ENCODE assay signal across 8 cellular contexts in the genomic region with DNA sequence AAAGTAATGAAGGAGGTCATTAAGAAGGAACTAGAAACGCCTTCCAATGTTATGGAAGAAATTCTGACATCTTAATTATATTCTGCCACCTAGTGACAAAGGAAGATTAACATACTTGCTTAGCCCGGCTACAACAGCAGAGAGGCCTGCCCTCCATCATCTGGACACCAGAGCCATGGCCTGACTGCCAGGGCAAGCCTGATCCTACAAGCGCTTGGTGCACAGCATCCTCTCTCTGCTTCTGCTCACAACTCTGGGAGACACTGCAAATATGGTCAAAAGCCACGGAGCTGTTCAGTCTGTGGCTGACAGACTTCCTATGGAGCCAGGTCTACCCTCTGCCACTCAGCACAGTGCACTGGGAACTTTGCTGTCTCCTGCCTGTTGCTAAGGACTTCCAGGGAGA.
A peak's percentile ranks its signal among the peaks of the same experiment; 100 is the strongest.
DNase-seq lines count a peak whose midpoint lies in the region; ATAC-seq, FAIRE-seq and TF ChIP-seq lines count a peak whose summit lies in the region.

No MANE protein-coding gene starts in this region.

- no peak overlapping the region for H3K4me3 Mint-ChIP-seq in activated naive CD8-positive, alpha-beta T cell treated with anti-CD3 and anti-CD28 coated beads, Interleukin-2, amount 10 ng/mL, durations not matched to agents 7 days and 5 days
- no peak overlapping the region for H3K4me3 Mint-ChIP-seq in activated naive CD8-positive, alpha-beta T cell treated with anti-CD3 and anti-CD28 coated beads for 36 hours
- no peak overlapping the region for H3K4me3 Mint-ChIP-seq in GM23338
- H3K4me3 Mint-ChIP-seq in T-cell = no peak overlapping the region

- DNase-seq in activated naive CD8-positive, alpha-beta T cell treated with anti-CD3 and anti-CD28 coated beads, Interleukin-2, amount 10 ng/mL, durations not matched to agents 7 days and 5 days = peak; percentile 42
- DNase-seq in activated naive CD8-positive, alpha-beta T cell treated with anti-CD3 and anti-CD28 coated beads for 36 hours = no peak
- DNase-seq in GM23338 (ENCODE audit: low spot score) (peak; percentile 65), MG63 (peak; percentile 6), T-cell (peak in 11 of 34 experiments; percentile 1 to 19 (median 6)), endothelial cell of umbilical vein (ENCODE audit: low read depth, low spot score) (peak; percentile 63), midbrain (lab: John Stamatoyannopoulos, UW) (peak; percentile 84), upper lobe of left lung (peak in 1 of 2 donors; percentile 62)

- WGBS in upper lobe of left lung, 2 donors = 14 to 23% methylated on average over 3 to 4 of the region's 4 CpGs

- H2AFZ ChIP-seq in GM23338 (no peak overlapping the region), endothelial cell of umbilical vein (ENCODE audit: low read depth, low read length) (no peak overlapping the region)

- no peak for TF ChIP-seq EP300 in upper lobe of left lung (IDR thresholded peaks at IDR 0.05)

- H3K27me3 Mint-ChIP-seq in activated naive CD8-positive, alpha-beta T cell treated with anti-CD3 and anti-CD28 coated beads, Interleukin-2, amount 10 ng/mL, durations not matched to agents 7 days and 5 days = peaks cover 10% of the 10 kb centered on the region
- H3K27me3 Mint-ChIP-seq in activated naive CD8-positive, alpha-beta T cell treated with anti-CD3 and anti-CD28 coated beads for 36 hours = peaks cover 3% of the 10 kb centered on the region
- H3K27me3 Mint-ChIP-seq in GM23338 (ENCODE audit: insufficient read depth, low read depth, poor library complexity) (peaks cover 2% of the 10 kb centered on the region), T-cell (peaks cover 0 to 2% of the 10 kb centered on the region in 2 donors)

- no peak overlapping the region for H3K27ac ChIP-seq in GM23338 (ENCODE audit: low read depth)
- no peak overlapping the region for H3K27ac ChIP-seq in endothelial cell of umbilical vein (ENCODE audit: insufficient read depth, low read depth, low read length)
- H3K27ac ChIP-seq in upper lobe of left lung = peak overlapping the region in 1 of 4 donors; percentile 8

- H3K9me2 ChIP-seq in GM23338 (ENCODE audit: insufficient read depth) = no peaks in the 10 kb centered on the region

- no peak overlapping the region for H3K4me2 ChIP-seq in GM23338
- H3K4me2 ChIP-seq in endothelial cell of umbilical vein (ENCODE audit: insufficient read depth, low read length) = no peak overlapping the region

- H3K9ac ChIP-seq in endothelial cell of umbilical vein (replicated peaks; ENCODE audit: extremely low read depth, insufficient read depth, low read length) = no peak overlapping the region

- no peaks in the 10 kb centered on the region for H3K9me3 Mint-ChIP-seq in activated naive CD8-positive, alpha-beta T cell treated with anti-CD3 and anti-CD28 coated beads, Interleukin-2, amount 10 ng/mL, durations not matched to agents 7 days and 5 days
- H3K9me3 Mint-ChIP-seq in activated naive CD8-positive, alpha-beta T cell treated with anti-CD3 and anti-CD28 coated beads for 36 hours = no peaks in the 10 kb centered on the region
- no peaks in the 10 kb centered on the region for H3K9me3 Mint-ChIP-seq in GM23338
- H3K9me3 Mint-ChIP-seq in T-cell = no peaks in the 10 kb centered on the region

- no TSS peak for BruUV-seq in endothelial cell of umbilical vein (replicated peaks; lab: Mats Ljungman, UMichigan)

- no peaks in the 10 kb centered on the region for H3K79me2 ChIP-seq in GM23338 (replicated peaks; ENCODE audit: insufficient read depth)
- no peaks in the 10 kb centered on the region for H3K79me2 ChIP-seq in endothelial cell of umbilical vein (ENCODE audit: control insufficient read depth, insufficient read depth, low read length)

- H3K4me3 ChIP-seq in GM23338 = no peak overlapping the region
- no peak overlapping the region for H3K4me3 ChIP-seq in MG63
- no peak overlapping the region for H3K4me3 ChIP-seq in endothelial cell of umbilical vein (replicated peaks in 1 of 3; ENCODE audit: insufficient read depth in 1 of 3, low read depth in 1 of 3, low read length in 3 of 3)
- no peak overlapping the region for H3K4me3 ChIP-seq in upper lobe of left lung

- H3K9me3 ChIP-seq in MG63 (no peaks in the 10 kb centered on the region), endothelial cell of umbilical vein (replicated peaks; ENCODE audit: control insufficient read depth, insufficient read depth, low read length) (no peaks in the 10 kb centered on the region), upper lobe of left lung (no peaks in the 10 kb centered on the region)

- 0 out of 2 replicates have a peak, but pooled peaks cover under 1% of the 10 kb centered on the region for H3F3A ChIP-seq in GM23338 (replicated peaks; ENCODE audit: low read depth)

- no peak overlapping the region for H3K27ac Mint-ChIP-seq in activated naive CD8-positive, alpha-beta T cell treated with anti-CD3 and anti-CD28 coated beads, Interleukin-2, amount 10 ng/mL, durations not matched to agents 7 days and 5 days
- no peak overlapping the region for H3K27ac Mint-ChIP-seq in activated naive CD8-positive, alpha-beta T cell treated with anti-CD3 and anti-CD28 coated beads for 36 hours
- H3K27ac Mint-ChIP-seq in GM23338 (no peak overlapping the region), T-cell (no peak overlapping the region)

- H3K36me3 Mint-ChIP-seq in activated naive CD8-positive, alpha-beta T cell treated with anti-CD3 and anti-CD28 coated beads, Interleukin-2, amount 10 ng/mL, durations not matched to agents 7 days and 5 days = no peaks in the 10 kb centered on the region
- no peaks in the 10 kb centered on the region for H3K36me3 Mint-ChIP-seq in activated naive CD8-positive, alpha-beta T cell treated with anti-CD3 and anti-CD28 coated beads for 36 hours
- H3K36me3 Mint-ChIP-seq in GM23338 (ENCODE audit: low read depth) (no peaks in the 10 kb centered on the region), T-cell (no peaks in the 10 kb centered on the region)

- H3K9me1 ChIP-seq in endothelial cell of umbilical vein (replicated peaks; ENCODE audit: control insufficient read depth, extremely low read depth, insufficient read depth, low read length) = no peaks in the 10 kb centered on the region

- H4K20me1 ChIP-seq in GM23338 (replicated peaks; ENCODE audit: insufficient read depth) (no peaks in the 10 kb centered on the region), endothelial cell of umbilical vein (replicated peaks; ENCODE audit: control insufficient read depth, extremely low read depth, insufficient read depth, low read length) (no peaks in the 10 kb centered on the region)

- H3K27me3 ChIP-seq in GM23338 (ENCODE audit: insufficient read depth) (no peaks in the 10 kb centered on the region), MG63 (no peaks in the 10 kb centered on the region), endothelial cell of umbilical vein (ENCODE audit: control insufficient read depth in 2 of 2, insufficient read depth in 2 of 2, low read length in 2 of 2) (no peaks in the 10 kb centered on the region), upper lobe of left lung (no peaks in the 10 kb centered on the region)

- H3K4me1 ChIP-seq in GM23338 (ENCODE audit: insufficient read depth) (no peaks in the 10 kb centered on the region), endothelial cell of umbilical vein (ENCODE audit: control insufficient read depth, extremely low read depth, insufficient read depth, low read length) (no peaks in the 10 kb centered on the region), upper lobe of left lung (peaks cover 0 to 11% (median 5%) of the 10 kb centered on the region in 4 donors)

- TF ChIP-seq POLR2A in endothelial cell of umbilical vein (IDR thresholded peaks at IDR 0.05; ENCODE audit: low read depth, low read length) (no peak), upper lobe of left lung (IDR thresholded peaks at IDR 0.05) (no peak)

- TF ChIP-seq CTCF in GM23338 (conservative IDR thresholded peaks at IDR 0.05; ENCODE audit: low read depth in 2 of 2) (peak; percentile 36 to 62), endothelial cell of umbilical vein (IDR thresholded peaks at IDR 0.05; ENCODE audit: extremely low read depth in 1 of 2, insufficient read depth in 1 of 2, low read depth in 1 of 2, low read length in 2 of 2) (peak; percentile 22 to 40), upper lobe of left lung (IDR thresholded peaks at IDR 0.05) (peak in 5 of 6 experiments; percentile 33 to 72 (median 62))

- peak; percentile 71 for ATAC-seq in activated naive CD8-positive, alpha-beta T cell treated with anti-CD3 and anti-CD28 coated beads, Interleukin-2, amount 10 ng/mL, durations not matched to agents 7 days and 5 days (ENCODE audit: low read depth)
- ATAC-seq in GM23338 (peak; percentile 88), T-cell (replicated peaks in 1 of 4) (peak; percentile 65 to 75 (median 68)), upper lobe of left lung (ENCODE audit: low FRiP score in 2 of 2) (peak; percentile 87 to 89)

- H3K36me3 ChIP-seq in GM23338 (ENCODE audit: insufficient read depth) (no peaks in the 10 kb centered on the region), MG63 (no peaks in the 10 kb centered on the region), endothelial cell of umbilical vein (ENCODE audit: control insufficient read depth in 2 of 2, extremely low read depth in 1 of 2, insufficient read depth in 2 of 2, low read length in 2 of 2) (no peaks in the 10 kb centered on the region), upper lobe of left lung (no peaks in the 10 kb centered on the region)

- peaks cover 7% of the 10 kb centered on the region for H3K4me1 Mint-ChIP-seq in activated naive CD8-positive, alpha-beta T cell treated with anti-CD3 and anti-CD28 coated beads, Interleukin-2, amount 10 ng/mL, durations not matched to agents 7 days and 5 days
- H3K4me1 Mint-ChIP-seq in activated naive CD8-positive, alpha-beta T cell treated with anti-CD3 and anti-CD28 coated beads for 36 hours = peaks cover 6% of the 10 kb centered on the region
- H3K4me1 Mint-ChIP-seq in GM23338 = peaks cover 6% of the 10 kb centered on the region; the same call in 2 of the 3 replicates
- H3K4me1 Mint-ChIP-seq in T-cell = peaks cover 15 to 17% (median 17%) of the 10 kb centered on the region in 3 donors

- intact Hi-C loops in endothelial cell of umbilical vein (cut with micrococcal nuclease) = loop anchor here (1.0 kb wide), 4 partner anchors 231 to 377 kb away; no protein-coding TSS in a partner anchor

- CTCF ChIA-PET in T-cell (lab: Charles Lee) = interaction anchor here (1.0 to 1.3 kb wide), 4 partner anchors 11 to 294 kb away, joined by 3 to 6 read pairs (median 6); no protein-coding TSS in a partner anchor
- CTCF ChIA-PET in endothelial cell of umbilical vein (lab: Charles Lee) = interaction anchor here (1.0 to 3.3 kb wide), 5 partner anchors 230 to 376 kb away, joined by 4 to 52 read pairs (median 11); a partner anchor contains a TSS

- FAIRE-seq in endothelial cell of umbilical vein (lab: Jason Lieb, UNC) = peak; percentile 67

- POLR2A ChIA-PET in activated naive CD8-positive, alpha-beta T cell treated with anti-CD3 and anti-CD28 coated beads, Interleukin-2, amount 10 ng/mL, durations not matched to agents 7 days and 5 days (lab: Charles Lee) = no interaction called here
- POLR2A ChIA-PET in T-cell (lab: Charles Lee) (no interaction called here), endothelial cell of umbilical vein (lab: Charles Lee) (no interaction called here)

- dilution Hi-C loops in endothelial cell of umbilical vein (cut with MboI; ENCODE audit: extremely low pct_ligation_motif_present, low sequenced_read_pairs) = no loop called here

TF ChIP-seq in GM23338, 12 proteins besides CTCF, POLR2A, EP300 and RAD21 (continues in another document):
- no peak for TF ChIP-seq NANOG (IDR thresholded peaks at IDR 0.05; ENCODE audit: borderline replicate concordance)
